7 cellular contexts compared by ENCODE assay signal in genomic region chr9:124131518-124131917, GRCh38.
DNase-seq lines count a peak whose midpoint lies in the region; ATAC-seq, FAIRE-seq and TF ChIP-seq lines count a peak whose summit lies in the region.
"Not testable (repeated sequence)": the region's sequence is repeated elsewhere in the genome, so short reads cannot be mapped to it uniquely, and the experiment has no call there.

No MANE protein-coding gene starts in this region.

- not testable (repeated sequence) for H3K9me1 ChIP-seq in K562 (ENCODE audit: control insufficient read depth, insufficient read depth, low read length)

- intact Hi-C loops in Caco-2 (cut with micrococcal nuclease; ENCODE audit: unreplicated experiment): not testable (repeated sequence)
- intact Hi-C loops in K562 (cut with micrococcal nuclease): loop anchor here (5.0 kb wide), 2 partner anchors 76 to 256 kb away; no protein-coding TSS in a partner anchor

- not testable (repeated sequence) for H3K9me3 ChIP-seq in Caco-2; adipocyte (ENCODE audit: control insufficient read depth, low read length); K562 (replicated peaks; ENCODE audit: control insufficient read depth, insufficient read depth, low read depth, low read length); smooth muscle cell (replicated peaks; ENCODE audit: low read depth)

- not testable (repeated sequence) for H2BK15ac ChIP-seq in mesendoderm (replicated peaks; ENCODE audit: low read depth)

- H3K4ac ChIP-seq in mesendoderm (ENCODE audit: low read depth, low read length): peak overlapping the region; percentile 45

- H3K27ac ChIP-seq in K562 (ENCODE audit: extremely low read depth, low read depth, low read length); mesendoderm (ENCODE audit: low read depth, low read length); smooth muscle cell (ENCODE audit: low read depth): not testable (repeated sequence)

- peak overlapping the region; percentile 7 for H3K27ac Mint-ChIP-seq in Caco-2 (ENCODE audit: unreplicated experiment)

- H3F3A ChIP-seq in smooth muscle cell (ENCODE audit: low read depth): not testable (repeated sequence)

- H3K9ac ChIP-seq in adipocyte (ENCODE audit: low read length): peak overlapping the region; percentile 67
- H3K9ac ChIP-seq in K562 (ENCODE audit: insufficient read depth in 1 of 2, low read depth in 2 of 2, low read length in 2 of 2); mesendoderm (ENCODE audit: low read length); smooth muscle cell (ENCODE audit: low read depth): not testable (repeated sequence)

- not testable (repeated sequence) for H3K9me3 Mint-ChIP-seq in Caco-2 (ENCODE audit: unreplicated experiment)

- TF ChIP-seq POLR2A in K562 (conservative IDR thresholded peaks at IDR 0.05): not testable (repeated sequence)

- WGBS in K562 (ENCODE audit: insufficient coverage, low coverage, missing lambda C conversion rate): 20% methylated on average over 7 of the region's 7 CpGs
- WGBS in mesendoderm (ENCODE audit: extremely low coverage, insufficient coverage, low lambda C conversion rate): no CpG with 5 or more reads among the region's 7 CpGs
- WGBS in smooth muscle cell (ENCODE audit: low lambda C conversion rate): 32% methylated on average over 7 of the region's 7 CpGs

- peaks cover 15% of the 10 kb centered on the region; the same call in 1 of the 2 replicates for H4K20me1 ChIP-seq in K562 (replicated peaks; ENCODE audit: control insufficient read depth, insufficient read depth, low read length)
- not testable (repeated sequence) for H4K20me1 ChIP-seq in smooth muscle cell (ENCODE audit: low read depth)

- not testable (repeated sequence) for TF ChIP-seq EP300 in K562 (IDR thresholded peaks at IDR 0.05; ENCODE audit: low read length)

- H3K27me3 Mint-ChIP-seq in Caco-2 (ENCODE audit: insufficient read depth, unreplicated experiment): not testable (repeated sequence)

- BruUV-seq in Caco-2 (replicated peaks; lab: Mats Ljungman, UMichigan); K562 (replicated peaks; lab: Mats Ljungman, UMichigan): not testable (repeated sequence)

- not testable (repeated sequence) for H3K36me3 Mint-ChIP-seq in Caco-2 (ENCODE audit: insufficient read depth, unreplicated experiment)

- not testable (repeated sequence) for H3K27me3 ChIP-seq in Caco-2 (replicated peaks; ENCODE audit: control insufficient read depth, insufficient read depth, low read length); adipocyte (replicated peaks; ENCODE audit: control insufficient read depth, insufficient read depth, low read length); K562 (ENCODE audit: control insufficient read depth in 2 of 2, insufficient read depth in 2 of 2, low read length in 2 of 2); mesendoderm (ENCODE audit: insufficient read depth, low read length, poor library complexity); smooth muscle cell (ENCODE audit: low read depth)

- H2BK120ac ChIP-seq in mesendoderm (ENCODE audit: low read depth, low read length): not testable (repeated sequence)

- not testable (repeated sequence) for H2AK5ac ChIP-seq in mesendoderm (ENCODE audit: low read length)

- not testable (repeated sequence) for H4K5ac ChIP-seq in mesendoderm (ENCODE audit: low read length)

- not testable (repeated sequence) for H3K79me1 ChIP-seq in mesendoderm (ENCODE audit: low read length)

- peaks cover 14% of the 10 kb centered on the region for H3K4me1 Mint-ChIP-seq in Caco-2 (ENCODE audit: low read depth, unreplicated experiment)

- H3K4me2 ChIP-seq in K562 (ENCODE audit: insufficient read depth, low read length); mesendoderm (ENCODE audit: low read length): not testable (repeated sequence)
- peak overlapping the region; percentile 21 for H3K4me2 ChIP-seq in smooth muscle cell

- TF ChIP-seq RAD21 in K562 (CRISPR knock-in tag; conservative IDR thresholded peaks at IDR 0.05 in 1 of 2, IDR thresholded peaks at IDR 0.05 in 1 of 2): not testable (repeated sequence)

- H2AFZ ChIP-seq in K562 (ENCODE audit: low read depth, low read length); smooth muscle cell (ENCODE audit: low read depth): not testable (repeated sequence)

- H3K4me3 ChIP-seq in Caco-2 (ENCODE audit: low read depth, low read length); adipocyte (ENCODE audit: low read length); K562; mesendoderm (ENCODE audit: low read length); smooth muscle cell: not testable (repeated sequence)

- not testable (repeated sequence) for FAIRE-seq in K562 (lab: Jason Lieb, UNC)

- H3K4me1 ChIP-seq in Caco-2: peaks cover 22% of the 10 kb centered on the region
- H3K4me1 ChIP-seq in adipocyte (ENCODE audit: control insufficient read depth, insufficient read depth, low read length): peaks cover 28% of the 10 kb centered on the region
- not testable (repeated sequence) for H3K4me1 ChIP-seq in K562 (replicated peaks in 1 of 2; ENCODE audit: control insufficient read depth in 2 of 2, insufficient read depth in 2 of 2, low read length in 2 of 2); mesendoderm (ENCODE audit: control insufficient read depth, low read depth, low read length); smooth muscle cell (ENCODE audit: low read depth)

- H2BK5ac ChIP-seq in mesendoderm (ENCODE audit: low read length): not testable (repeated sequence)

- H3K18ac ChIP-seq in mesendoderm (ENCODE audit: low read length): not testable (repeated sequence)

- not testable (repeated sequence) for H3K23ac ChIP-seq in mesendoderm (ENCODE audit: low read length)

- H3K79me2 ChIP-seq in K562 (ENCODE audit: control insufficient read depth, insufficient read depth, low read length); mesendoderm (ENCODE audit: control insufficient read depth, insufficient read depth, low read length); smooth muscle cell (ENCODE audit: low read depth): not testable (repeated sequence)

- H4K8ac ChIP-seq in mesendoderm (ENCODE audit: low read depth, low read length): not testable (repeated sequence)

- CTCF ChIA-PET in Caco-2 (lab: Charles Lee); K562 (lab: Yijun Ruan, JAX; ENCODE audit: low intra/inter-chr PET ratio): not testable (repeated sequence)

- POLR2A ChIA-PET in Caco-2 (lab: Charles Lee): not testable (repeated sequence)
- POLR2A ChIA-PET in K562 (lab: Yijun Ruan, JAX): interaction anchor here (1.0 kb wide), 1 partner anchor 175 kb away, joined by 3 read pairs; no protein-coding TSS in a partner anchor

- not testable (repeated sequence) for DNase-seq in Caco-2; adipocyte (ENCODE audit: low read depth); K562 (ENCODE audit: extremely low read depth in 1 of 4, low spot score in 3 of 4); mesendoderm; smooth muscle cell (lab: John Stamatoyannopoulos, UW; ENCODE audit: unreplicated experiment)
- DNase-seq in NCI-H226: peak; percentile 59
- DNase-seq in islet precursor cell: peak; percentile 52

- in situ Hi-C loops in K562 (cut with MboI): not testable (repeated sequence)

- TF ChIP-seq CTCF in Caco-2 (IDR thresholded peaks at IDR 0.05; ENCODE audit: insufficient read depth in 1 of 2, low read depth in 1 of 2, low read length in 1 of 2, severe bottlenecking in 1 of 2, unreplicated experiment in 1 of 2); K562 (IDR thresholded peaks at IDR 0.05 in 2 of 3, conservative IDR thresholded peaks at IDR 0.05 in 1 of 3; ENCODE audit: insufficient read depth in 2 of 3, low read depth in 1 of 3, low read length in 3 of 3); smooth muscle cell (IDR thresholded peaks at IDR 0.05; ENCODE audit: borderline replicate concordance, insufficient read depth, poor library complexity, severe bottlenecking): not testable (repeated sequence)

- H3K36me3 ChIP-seq in Caco-2 (ENCODE audit: control insufficient read depth, insufficient read depth, low read length); adipocyte (ENCODE audit: control insufficient read depth, insufficient read depth, low read length, severe bottlenecking); K562 (ENCODE audit: control insufficient read depth, insufficient read depth, low read length); mesendoderm (ENCODE audit: control insufficient read depth, insufficient read depth, low read length); smooth muscle cell (ENCODE audit: low read depth): not testable (repeated sequence)

- H3K4me3 Mint-ChIP-seq in Caco-2 (ENCODE audit: unreplicated experiment): not testable (repeated sequence)

- not testable (repeated sequence) for H3K56ac ChIP-seq in mesendoderm (ENCODE audit: low read length)

- not testable (repeated sequence) for ATAC-seq in K562

TF ChIP-seq in K562, 482 proteins besides CTCF, POLR2A, EP300 and RAD21:
- TF ChIP-seq CBFA2T2 (conservative IDR thresholded peaks at IDR 0.05) (peak; percentile 42; the same call in 1 of the 2 replicates), TCF3 (CRISPR knock-in tag; IDR thresholded peaks at IDR 0.05) (peak; percentile 41), HMBOX1 (IDR thresholded peaks at IDR 0.05) (peak; percentile 81), ARID1B (IDR thresholded peaks at IDR 0.05) (peak; percentile 35; the same call in 1 of the 2 replicates), KDM1A (IDR thresholded peaks at IDR 0.05) (peak; percentile 39 to 58; a peak in 1 of 4 replicates), HDAC1 (IDR thresholded peaks at IDR 0.05) (0 out of 4 replicates have a peak, but pooled peaks of 1 of the 2 experiments have one; percentile 21), CBFA2T3 (IDR thresholded peaks at IDR 0.05) (peak; percentile 67), NCOR1 (IDR thresholded peaks at IDR 0.05) (0 out of 2 replicates have a peak, but pooled peaks have one; percentile 31)
